ENCODE assay signal across 8 cellular contexts in the genomic region with DNA sequence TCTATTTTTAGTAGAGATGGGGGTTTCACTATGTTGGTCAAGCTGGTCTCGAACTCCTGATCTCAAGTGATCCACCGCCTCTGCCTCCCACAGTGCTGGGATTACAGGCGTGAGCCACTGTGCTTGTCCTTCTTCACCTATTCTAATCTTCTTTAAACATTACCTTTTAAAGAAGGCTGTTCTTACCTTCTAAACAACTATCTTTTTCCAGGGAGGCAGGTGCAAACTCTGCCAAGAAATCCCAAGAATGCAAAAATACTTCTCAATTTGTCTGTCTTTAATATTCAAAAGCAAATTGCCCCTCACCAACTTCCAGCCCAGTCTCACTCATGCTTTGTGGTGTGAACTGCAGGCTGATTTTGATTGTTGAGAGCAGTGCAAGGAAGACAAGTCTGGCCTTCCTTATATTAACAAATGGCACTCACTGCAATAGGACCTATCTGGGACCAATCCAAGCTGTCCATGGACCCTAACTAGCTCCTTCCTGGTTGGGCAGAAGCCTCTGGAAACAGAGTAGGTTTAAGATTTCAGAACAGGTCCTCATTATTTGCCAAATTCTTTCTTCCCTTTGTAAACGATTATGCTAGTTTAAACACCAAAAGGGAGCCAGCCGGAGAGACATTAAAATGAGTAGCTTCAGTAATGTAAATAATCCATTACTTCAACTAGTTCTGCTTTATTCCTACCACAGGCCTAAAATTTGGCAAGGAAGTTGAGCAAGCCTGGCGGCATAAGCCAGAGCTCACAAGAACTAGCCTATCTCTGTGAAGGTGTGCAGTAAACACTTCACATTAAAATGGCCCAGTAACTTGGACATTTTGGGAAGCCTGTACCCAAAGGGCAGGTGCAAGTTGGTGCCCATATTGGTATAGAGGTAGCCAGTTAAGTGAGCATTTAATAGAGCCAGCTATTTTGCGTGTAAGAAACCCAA. TPM values are rescaled to one million over a fixed set of nuclear protein-coding genes. Genes with fewer than 3 reads are reported as not detected.
DNase-seq lines count a peak whose midpoint lies in the region; ATAC-seq and TF ChIP-seq lines count a peak whose summit lies in the region.

No MANE protein-coding gene starts in this region.

- peaks cover 28% of the 10 kb centered on the region for H3K4me1 Mint-ChIP-seq in activated naive CD4-positive, alpha-beta T cell treated with anti-CD3 and anti-CD28 coated beads, Interleukin-2, amount 10 ng/mL, durations not matched to agents 7 days and 5 days
- peaks cover 6 to 31% (median 26%) of the 10 kb centered on the region in 4 donors for H3K4me1 Mint-ChIP-seq in naive thymus-derived CD8-positive, alpha-beta T cell

- POLR2A ChIA-PET in naive thymus-derived CD8-positive, alpha-beta T cell (lab: Charles Lee), result interaction anchor here (0.5 to 3.5 kb wide), 20 partner anchors 10 to 1840 kb away, joined by 3 to 77 read pairs (median 7); partner anchors contain the start of genes AAR2, CEP250, CNBD2 and CPNE1

- H3K36me3 ChIP-seq in RWPE2 (ENCODE audit: low read depth), result peaks cover 14% of the 10 kb centered on the region
- H3K36me3 ChIP-seq in effector memory CD4-positive, alpha-beta T cell (ENCODE audit: control insufficient read depth, insufficient read depth, low read length), result peaks cover 3% of the 10 kb centered on the region

- H3K36me3 Mint-ChIP-seq in activated naive CD4-positive, alpha-beta T cell treated with anti-CD3 and anti-CD28 coated beads, Interleukin-2, amount 10 ng/mL, durations not matched to agents 7 days and 5 days, result peaks cover 19% of the 10 kb centered on the region
- peaks cover 0 to 19% (median 4%) of the 10 kb centered on the region in 3 donors for H3K36me3 Mint-ChIP-seq in naive thymus-derived CD8-positive, alpha-beta T cell

- H3K27me3 Mint-ChIP-seq in activated naive CD4-positive, alpha-beta T cell treated with anti-CD3 and anti-CD28 coated beads, Interleukin-2, amount 10 ng/mL, durations not matched to agents 7 days and 5 days, result peaks cover 7% of the 10 kb centered on the region
- H3K27me3 Mint-ChIP-seq in naive thymus-derived CD8-positive, alpha-beta T cell, result no peaks in the 10 kb centered on the region

- H3K9me3 ChIP-seq in RWPE2 (ENCODE audit: severe bottlenecking), result no peaks in the 10 kb centered on the region
- H3K9me3 ChIP-seq in effector memory CD4-positive, alpha-beta T cell (ENCODE audit: control insufficient read depth, low read length), result no peaks in the 10 kb centered on the region

- 0 out of 3 replicates have a peak, but pooled peaks have one; percentile 5 for ATAC-seq in RWPE2 (ENCODE audit: low read depth)
- ATAC-seq in naive thymus-derived CD8-positive, alpha-beta T cell, result no peak
- ATAC-seq in GM19397 (IDR thresholded peaks at IDR 0.05; ENCODE audit: unreplicated experiment), result no peak
- ATAC-seq in HG02642 (IDR thresholded peaks at IDR 0.05; ENCODE audit: poor library complexity, unreplicated experiment), result no peak

- TF ChIP-seq CTCF in RWPE2 (IDR thresholded peaks at IDR 0.05; ENCODE audit: poor library complexity, severe bottlenecking), result no peak

- peaks cover 10% of the 10 kb centered on the region for H3K4me1 ChIP-seq in RWPE2 (ENCODE audit: insufficient read depth, poor library complexity, severe bottlenecking)
- H3K4me1 ChIP-seq in effector memory CD4-positive, alpha-beta T cell (ENCODE audit: control insufficient read depth, insufficient read depth, low read length, poor library complexity, severe bottlenecking), result peaks cover 20% of the 10 kb centered on the region

- CTCF ChIA-PET in activated naive CD4-positive, alpha-beta T cell treated with anti-CD3 and anti-CD28 coated beads, Interleukin-2, amount 10 ng/mL, durations not matched to agents 7 days and 5 days (lab: Charles Lee), result interaction anchor here (1.2 to 2.6 kb wide), 4 partner anchors 10 to 210 kb away, joined by 3 to 21 read pairs (median 6); partner anchors contain the start of gene RBM39

- H3K27me3 ChIP-seq in RWPE2 (ENCODE audit: insufficient read depth, poor library complexity, severe bottlenecking), result no peaks in the 10 kb centered on the region
- H3K27me3 ChIP-seq in effector memory CD4-positive, alpha-beta T cell (replicated peaks; ENCODE audit: control insufficient read depth, insufficient read depth, low read length, poor library complexity, severe bottlenecking), result no peaks in the 10 kb centered on the region

- no peaks in the 10 kb centered on the region for H3K9me3 Mint-ChIP-seq in activated naive CD4-positive, alpha-beta T cell treated with anti-CD3 and anti-CD28 coated beads, Interleukin-2, amount 10 ng/mL, durations not matched to agents 7 days and 5 days
- no peaks in the 10 kb centered on the region for H3K9me3 Mint-ChIP-seq in naive thymus-derived CD8-positive, alpha-beta T cell

- peak overlapping the region; percentile 85 for H3K4me3 ChIP-seq in RWPE2 (ENCODE audit: severe bottlenecking)
- peak overlapping the region; percentile 82 for H3K4me3 ChIP-seq in effector memory CD4-positive, alpha-beta T cell (ENCODE audit: insufficient read depth, low read depth, low read length, poor library complexity, severe bottlenecking)

- H3K4me3 Mint-ChIP-seq in activated naive CD4-positive, alpha-beta T cell treated with anti-CD3 and anti-CD28 coated beads, Interleukin-2, amount 10 ng/mL, durations not matched to agents 7 days and 5 days, result peak overlapping the region; percentile 98
- H3K4me3 Mint-ChIP-seq in naive thymus-derived CD8-positive, alpha-beta T cell, result peak overlapping the region; percentile 89 to 100 (median 99)

- peak overlapping the region; percentile 99 for H3K27ac Mint-ChIP-seq in activated naive CD4-positive, alpha-beta T cell treated with anti-CD3 and anti-CD28 coated beads, Interleukin-2, amount 10 ng/mL, durations not matched to agents 7 days and 5 days
- H3K27ac Mint-ChIP-seq in naive thymus-derived CD8-positive, alpha-beta T cell, result peak overlapping the region; percentile 89 to 100 (median 99)

- peak overlapping the region; percentile 94 for H3K27ac ChIP-seq in RWPE2 (ENCODE audit: poor library complexity, severe bottlenecking)
- H3K27ac ChIP-seq in effector memory CD4-positive, alpha-beta T cell (ENCODE audit: insufficient read depth, low read length, poor library complexity, severe bottlenecking), result peak overlapping the region; percentile 96

- peak; percentile 20 for DNase-seq in activated naive CD4-positive, alpha-beta T cell treated with anti-CD3 and anti-CD28 coated beads, Interleukin-2, amount 10 ng/mL, durations not matched to agents 7 days and 5 days
- DNase-seq in activated naive CD4-positive, alpha-beta T cell (lab: John Stamatoyannopoulos, UW), result no peak
- DNase-seq in RWPE2 (ENCODE audit: low spot score), result no peak
- no peak for DNase-seq in effector memory CD4-positive, alpha-beta T cell
- DNase-seq in naive thymus-derived CD8-positive, alpha-beta T cell, result peak in 3 of 10 donors; percentile 8 to 14 (median 10)
- no peak for DNase-seq in stimulated activated CD4-positive, alpha-beta T cell treated with anti-CD3 and anti-CD28 coated beads, Interleukin-2, amount 100 ng/mL, for 48 hours

RNA-seq across cellular contexts. Expression of gene SCAND1, which starts 1.6 kb away (rescaled TPM):
- 10 to 100 TPM; 59.6 to 62.6 TPM for total RNA-seq in naive thymus-derived CD8-positive, alpha-beta T cell
- 100 to 1,000 TPM; 156 to 206 (median 176) TPM for polyA plus RNA-seq in naive thymus-derived CD8-positive, alpha-beta T cell

RNA-seq across cellular contexts. Expression of gene CNBD2, which starts 15.6 kb away (rescaled TPM):
- total RNA-seq in naive thymus-derived CD8-positive, alpha-beta T cell, result 10 to 100 TPM in 1 of 2 experiments, 1 to 10 TPM in 1; 8.7 to 11.3 TPM
- polyA plus RNA-seq in naive thymus-derived CD8-positive, alpha-beta T cell, result 1 to 10 TPM; 6.4 to 9.5 (median 6.7) TPM
